ENCODE assay signal across 10 cellular contexts in genomic region chr15:93071469-93071891, GRCh38. TPM values are rescaled to one million over a fixed set of nuclear protein-coding genes. Genes with fewer than 3 reads are reported as not detected.
DNase-seq lines count a peak whose midpoint lies in the region; ATAC-seq, FAIRE-seq and TF ChIP-seq lines count a peak whose summit lies in the region.
"Had no signal": no experiment of that assay in that cellular context is flagged by ENCODE, and none has a peak within 500 bp of the region (broad histone marks: within the 10 kb centered on the region; RNA-seq: fewer than 3 reads in every experiment).

No MANE protein-coding gene starts in this region.

- no peak overlapping the region for H3K27ac Mint-ChIP-seq in activated CD8-positive, alpha-beta T cell treated with anti-CD3 and anti-CD28 coated beads for 36 hours

- peak overlapping the region; percentile 84 for H3K4me3 ChIP-seq in left ventricle myocardium inferior
- H3K4me3 ChIP-seq in neuron (ENCODE audit: low read length): peak overlapping the region; percentile 90

- H2AFZ ChIP-seq in neuron (ENCODE audit: low read depth, low read length): no peak overlapping the region

- H3K9me3 Mint-ChIP-seq in activated CD8-positive, alpha-beta T cell treated with anti-CD3 and anti-CD28 coated beads for 36 hours: no peaks in the 10 kb centered on the region

- no peak for TF ChIP-seq CTCF in left ventricle myocardium inferior (IDR thresholded peaks at IDR 0.05; ENCODE audit: borderline replicate concordance)
- no peak for TF ChIP-seq CTCF in activated CD8-positive, alpha-beta T cell treated with anti-CD3 and anti-CD28 coated beads for 36 hours (IDR thresholded peaks at IDR 0.05)

- ATAC-seq in activated CD8-positive, alpha-beta T cell treated with anti-CD3 and anti-CD28 coated beads for 36 hours: no peak
- ATAC-seq: left colon had no signal

- no peaks in the 10 kb centered on the region for H3K36me3 ChIP-seq in left ventricle myocardium inferior
- peaks cover 50% of the 10 kb centered on the region for H3K36me3 ChIP-seq in neuron (ENCODE audit: insufficient read depth, low read length)

- H3K27ac ChIP-seq in left ventricle myocardium inferior (replicated peaks): peak overlapping the region; percentile 89
- H3K27ac ChIP-seq: C4-2B had no signal

- H3K4me3 Mint-ChIP-seq in activated CD8-positive, alpha-beta T cell treated with anti-CD3 and anti-CD28 coated beads for 36 hours: no peak overlapping the region

- peaks cover 17% of the 10 kb centered on the region for H3K4me1 Mint-ChIP-seq in activated CD8-positive, alpha-beta T cell treated with anti-CD3 and anti-CD28 coated beads for 36 hours (ENCODE audit: low read depth)

- POLR2A ChIA-PET in activated CD8-positive, alpha-beta T cell treated with anti-CD3 and anti-CD28 coated beads for 36 hours (lab: Charles Lee): no interaction called here

- H3K36me3 Mint-ChIP-seq in activated CD8-positive, alpha-beta T cell treated with anti-CD3 and anti-CD28 coated beads for 36 hours (ENCODE audit: low read depth): no peaks in the 10 kb centered on the region

- no peak for DNase-seq in left ventricle myocardium inferior
- DNase-seq in cardiac septum (ENCODE audit: low spot score): no peak
- peak; percentile 35 for DNase-seq in fibroblast of peridontal ligament (ENCODE audit: extremely low read depth)
- no peak for DNase-seq in stimulated activated CD4-positive, alpha-beta T cell treated with anti-CD3 and anti-CD28 coated beads, Interleukin-4, amount 100 ng/mL, for 4 hours
- DNase-seq in activated CD8-positive, alpha-beta T cell treated with anti-CD3 and anti-CD28 coated beads for 36 hours: no peak
- DNase-seq in activated CD4-positive, alpha-beta T cell treated with anti-CD3 and anti-CD28 coated beads for 48 hours: no peak
- DNase-seq in frontal cortex (ENCODE audit: low spot score in 2 of 2): no peak
- DNase-seq: left colon had no signal

- H3K9me3 ChIP-seq in left ventricle myocardium inferior (replicated peaks) (no peaks in the 10 kb centered on the region), neuron (ENCODE audit: low read length) (peaks cover 3% of the 10 kb centered on the region)

- H3K27me3 ChIP-seq in left ventricle myocardium inferior (ENCODE audit: low read depth) (peaks cover 41% of the 10 kb centered on the region), neuron (ENCODE audit: insufficient read depth, low read length) (no peaks in the 10 kb centered on the region)

- peaks cover 47% of the 10 kb centered on the region for H3K27me3 Mint-ChIP-seq in activated CD8-positive, alpha-beta T cell treated with anti-CD3 and anti-CD28 coated beads for 36 hours

- CTCF ChIA-PET in activated CD8-positive, alpha-beta T cell treated with anti-CD3 and anti-CD28 coated beads for 36 hours (lab: Charles Lee): interaction anchor here (1.2 to 6.6 kb wide), 2 partner anchors 16 to 41 kb away, joined by 3 to 26 read pairs; no protein-coding TSS in a partner anchor

- intact Hi-C loops in left ventricle myocardium inferior (cut with micrococcal nuclease): no loop called here
- intact Hi-C loops in cardiac septum (cut with DNase I): loop anchor here (5.0 kb wide), 1 partner anchor 416 kb away; no protein-coding TSS in a partner anchor
- intact Hi-C loops in activated CD8-positive, alpha-beta T cell treated with anti-CD3 and anti-CD28 coated beads for 36 hours (cut with micrococcal nuclease): no loop called here

- FAIRE-seq in frontal cortex (lab: Jason Lieb, UNC): no peak

- H3K4me1 ChIP-seq in left ventricle myocardium inferior (peaks cover 72% of the 10 kb centered on the region), neuron (ENCODE audit: insufficient read depth, low read length) (peaks cover 58% of the 10 kb centered on the region)

RNA-seq across cellular contexts. Expression of gene RGMA, which starts 17.5 kb away (rescaled TPM):
- total RNA-seq in left ventricle myocardium inferior (16.9 TPM), cardiac septum (16.5 TPM), frontal cortex (6.1 TPM)
- not detected for total RNA-seq in activated CD8-positive, alpha-beta T cell treated with anti-CD3 and anti-CD28 coated beads for 36 hours
